In the genomic region with DNA sequence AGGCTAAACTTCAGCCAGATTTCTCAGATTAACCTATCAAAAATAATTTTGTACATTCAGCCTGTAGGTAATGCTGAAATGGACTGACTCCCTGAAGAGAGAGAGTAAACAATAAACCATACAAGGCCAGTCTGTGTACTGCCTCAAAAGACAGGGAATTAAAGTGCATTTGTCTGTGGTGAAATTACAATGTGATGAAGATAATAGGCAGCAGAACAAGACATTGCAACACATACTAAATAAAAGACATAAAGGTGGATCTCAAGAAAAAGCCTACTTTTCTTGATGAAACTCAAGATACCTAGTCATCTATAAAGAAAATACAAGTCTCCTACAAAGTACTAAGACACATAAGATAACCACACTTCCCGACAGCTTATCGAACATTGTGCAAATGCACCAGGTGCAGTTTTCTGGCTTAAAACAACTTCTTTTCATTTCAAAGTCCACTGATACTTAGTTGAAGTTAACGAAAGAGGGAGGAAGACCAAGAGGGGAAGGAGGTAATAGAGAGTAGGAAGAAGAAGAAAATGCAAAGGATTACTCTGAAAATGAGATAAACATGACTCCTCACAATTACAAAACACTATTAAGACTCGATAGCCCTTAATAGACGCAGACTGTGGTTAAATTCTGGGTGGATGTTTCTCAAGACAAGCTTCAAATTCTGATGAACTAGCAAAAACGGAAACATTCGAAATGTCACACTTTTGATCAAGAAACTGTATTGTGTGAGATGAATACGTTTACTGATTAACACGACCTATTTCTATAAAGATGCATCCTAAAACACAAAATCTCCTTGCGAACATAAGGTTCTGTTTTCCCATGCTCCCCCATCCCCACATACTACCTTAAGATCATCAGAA, we compare ENCODE assay signal across 8 cellular contexts. TPM values are rescaled to one million over a fixed set of nuclear protein-coding genes. Genes with fewer than 3 reads are reported as not detected.
DNase-seq lines count a peak whose midpoint lies in the region; ATAC-seq and TF ChIP-seq lines count a peak whose summit lies in the region.

No MANE protein-coding gene starts in this region.

- no peak overlapping the region; the same call in 1 of the 2 replicates for H3K27ac ChIP-seq in SJCRH30

- H3K36me3 ChIP-seq in H7 (replicated peaks; ENCODE audit: control insufficient read depth, insufficient read depth, low read length) = peaks cover 2% of the 10 kb centered on the region
- H3K36me3 ChIP-seq in SJCRH30 = peaks cover 46% of the 10 kb centered on the region

- no peak for ATAC-seq in HG03025 (IDR thresholded peaks at IDR 0.05; ENCODE audit: low FRiP score, unreplicated experiment)

- no peaks in the 10 kb centered on the region for H3K9me3 ChIP-seq in SJCRH30 (replicated peaks)

- H3K4me3 ChIP-seq in H7 (ENCODE audit: insufficient read depth, low read depth, low read length) (peak overlapping the region; percentile 92; the same call in 1 of the 2 replicates), SJCRH30 (peak overlapping the region; percentile 86), epithelial cell of proximal tubule (ENCODE audit: low read depth, low read length) (peak overlapping the region; percentile 78), retinal pigment epithelial cell (ENCODE audit: low read length) (peak overlapping the region; percentile 84)

- H3K4me1 ChIP-seq in SJCRH30 = peaks cover 8% of the 10 kb centered on the region

- H3K27me3 ChIP-seq in H7 (ENCODE audit: control insufficient read depth, insufficient read depth, low read length) (peaks cover 2% of the 10 kb centered on the region), SJCRH30 (no peaks in the 10 kb centered on the region)

- no peak for TF ChIP-seq CTCF in epithelial cell of proximal tubule (conservative IDR thresholded peaks at IDR 0.05; ENCODE audit: low read depth, low read length)
- TF ChIP-seq CTCF in retinal pigment epithelial cell (conservative IDR thresholded peaks at IDR 0.05; ENCODE audit: low read depth, low read length) = no peak

- DNase-seq in H7 (no peak), SJCRH30 (peak in 1 of 2 experiments; percentile 19), epithelial cell of proximal tubule (ENCODE audit: low read depth) (no peak), retinal pigment epithelial cell (ENCODE audit: low read depth) (no peak), amygdala (lab: John Stamatoyannopoulos, UW) (no peak), glomerular visceral epithelial cell (ENCODE audit: extremely low spot score) (no peak)
- DNase-seq in stimulated activated CD8-positive, alpha-beta memory T cell treated with anti-CD3 and anti-CD28 coated beads, Interleukin-4, amount 100 ng/mL, for 48 hours = no peak

RNA-seq across cellular contexts. Expression of a gene that starts 2.0 kb away (rescaled TPM):
- 124 and 148 TPM in 2 replicates for total RNA-seq in H7 (2014; rRNA removed; shearing (Covaris generic))
- total RNA-seq in SJCRH30 (2014; rRNA removed; shearing (Covaris generic)) = 342 and 380 TPM in 2 replicates
- total RNA-seq in epithelial cell of proximal tubule = 87.7 and 135 TPM in 2 replicates

RNA-seq across cellular contexts. Expression of a gene that starts 27.6 kb away (rescaled TPM):
- 1.6 and 3.2 TPM in 2 replicates for total RNA-seq in H7 (2014; rRNA removed; shearing (Covaris generic))
- 13.8 and 15.8 TPM in 2 replicates for total RNA-seq in SJCRH30 (2014; rRNA removed; shearing (Covaris generic))
- 6.7 and 8.0 TPM in 2 replicates for total RNA-seq in epithelial cell of proximal tubule
